1 cellular context compared by ENCODE assay signal in the genomic region with DNA sequence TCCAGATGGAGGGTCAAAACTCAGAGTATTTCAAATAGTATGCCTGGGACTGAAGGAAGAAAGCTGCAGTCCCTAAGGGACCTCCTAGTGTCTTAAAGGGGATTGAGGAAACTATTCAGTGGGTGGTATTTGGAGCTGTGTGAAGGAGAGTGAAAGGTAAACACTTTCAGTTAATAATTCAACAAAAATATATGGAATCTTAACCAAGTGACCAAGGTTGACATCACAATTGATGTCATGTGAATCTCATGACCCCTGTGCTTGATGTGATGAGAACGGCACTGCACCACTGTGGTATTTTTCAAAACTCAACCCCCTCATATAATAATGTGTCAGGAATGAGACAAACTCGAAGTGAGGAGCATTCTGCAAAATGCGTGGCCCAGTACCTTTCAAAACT.
A peak's percentile ranks its signal among the peaks of the same experiment; 100 is the strongest.
TF ChIP-seq lines count a peak whose summit lies in the region.

No MANE protein-coding gene starts in this region.

TF ChIP-seq in A549, 52 proteins besides CTCF, POLR2A, EP300 and RAD21 (continued from another document):
- TF ChIP-seq, protein P1, sequence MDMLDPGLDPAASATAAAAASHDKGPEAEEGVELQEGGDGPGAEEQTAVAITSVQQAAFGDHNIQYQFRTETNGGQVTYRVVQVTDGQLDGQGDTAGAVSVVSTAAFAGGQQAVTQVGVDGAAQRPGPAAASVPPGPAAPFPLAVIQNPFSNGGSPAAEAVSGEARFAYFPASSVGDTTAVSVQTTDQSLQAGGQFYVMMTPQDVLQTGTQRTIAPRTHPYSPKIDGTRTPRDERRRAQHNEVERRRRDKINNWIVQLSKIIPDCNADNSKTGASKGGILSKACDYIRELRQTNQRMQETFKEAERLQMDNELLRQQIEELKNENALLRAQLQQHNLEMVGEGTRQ (IDR thresholded peaks at IDR 0.05), result no peak
- TF ChIP-seq, protein P2, sequence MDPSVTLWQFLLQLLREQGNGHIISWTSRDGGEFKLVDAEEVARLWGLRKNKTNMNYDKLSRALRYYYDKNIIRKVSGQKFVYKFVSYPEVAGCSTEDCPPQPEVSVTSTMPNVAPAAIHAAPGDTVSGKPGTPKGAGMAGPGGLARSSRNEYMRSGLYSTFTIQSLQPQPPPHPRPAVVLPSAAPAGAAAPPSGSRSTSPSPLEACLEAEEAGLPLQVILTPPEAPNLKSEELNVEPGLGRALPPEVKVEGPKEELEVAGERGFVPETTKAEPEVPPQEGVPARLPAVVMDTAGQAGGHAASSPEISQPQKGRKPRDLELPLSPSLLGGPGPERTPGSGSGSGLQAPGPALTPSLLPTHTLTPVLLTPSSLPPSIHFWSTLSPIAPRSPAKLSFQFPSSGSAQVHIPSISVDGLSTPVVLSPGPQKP (IDR thresholded peaks at IDR 0.05; ENCODE audit: low read depth, low read length), result no peak
- no peak for TF ChIP-seq BHLHE40 (IDR thresholded peaks at IDR 0.05; ENCODE audit: low read depth, low read length)
- TF ChIP-seq MAZ (IDR thresholded peaks at IDR 0.05; ENCODE audit: borderline replicate concordance, low read depth, low read length), result no peak
- TF ChIP-seq EHMT2 (IDR thresholded peaks at IDR 0.05; ENCODE audit: low read depth), result no peak
- TF ChIP-seq SREBF2 (IDR thresholded peaks at IDR 0.05), result no peak
- TF ChIP-seq CHD4 (IDR thresholded peaks at IDR 0.05; ENCODE audit: borderline replicate concordance), result no peak
- TF ChIP-seq RNF2 (IDR thresholded peaks at IDR 0.05; ENCODE audit: borderline replicate concordance, low read depth), result no peak
- TF ChIP-seq HMGXB4 (CRISPR knock-in tag; IDR thresholded peaks at IDR 0.05; ENCODE audit: borderline replicate concordance), result no peak
- TF ChIP-seq CHD2 (IDR thresholded peaks at IDR 0.05; ENCODE audit: low read length, partially characterized antibody), result no peak
- TF ChIP-seq, protein P3, sequence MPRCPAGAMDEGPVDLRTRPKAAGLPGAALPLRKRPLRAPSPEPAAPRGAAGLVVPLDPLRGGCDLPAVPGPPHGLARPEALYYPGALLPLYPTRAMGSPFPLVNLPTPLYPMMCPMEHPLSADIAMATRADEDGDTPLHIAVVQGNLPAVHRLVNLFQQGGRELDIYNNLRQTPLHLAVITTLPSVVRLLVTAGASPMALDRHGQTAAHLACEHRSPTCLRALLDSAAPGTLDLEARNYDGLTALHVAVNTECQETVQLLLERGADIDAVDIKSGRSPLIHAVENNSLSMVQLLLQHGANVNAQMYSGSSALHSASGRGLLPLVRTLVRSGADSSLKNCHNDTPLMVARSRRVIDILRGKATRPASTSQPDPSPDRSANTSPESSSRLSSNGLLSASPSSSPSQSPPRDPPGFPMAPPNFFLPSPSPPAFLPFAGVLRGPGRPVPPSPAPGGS (IDR thresholded peaks at IDR 0.05), result peak; percentile 99
- peak; percentile 98 for TF ChIP-seq GATA3 (IDR thresholded peaks at IDR 0.05; ENCODE audit: borderline replicate concordance)
- TF ChIP-seq SMC3 (IDR thresholded peaks at IDR 0.05), result peak; percentile 68
- no peak for TF ChIP-seq RCOR1 (IDR thresholded peaks at IDR 0.05; ENCODE audit: low read depth, low read length)
- TF ChIP-seq PBX3 (IDR thresholded peaks at IDR 0.05), result peak; percentile 70
- no peak for TF ChIP-seq HEYL (CRISPR knock-in tag; IDR thresholded peaks at IDR 0.05)
- peak in 1 of 2 experiments; percentile 77; a peak in 3 of 4 replicates for TF ChIP-seq CEBPB (IDR thresholded peaks at IDR 0.05)
- no peak for TF ChIP-seq ESRRA (IDR thresholded peaks at IDR 0.05; ENCODE audit: borderline replicate concordance, low read length)
- TF ChIP-seq FOSB (CRISPR knock-in tag; IDR thresholded peaks at IDR 0.05), result peak; percentile 82; the same call in 1 of the 2 replicates
- TF ChIP-seq HOXA7 (CRISPR knock-in tag; IDR thresholded peaks at IDR 0.05), result peak; percentile 67; the same call in 1 of the 2 replicates
- TF ChIP-seq HES2 (IDR thresholded peaks at IDR 0.05), result peak; percentile 64; the same call in 1 of the 2 replicates
- no peak for TF ChIP-seq ZSCAN20 (CRISPR knock-in tag; IDR thresholded peaks at IDR 0.05)
TF ChIP-seq in A549: peak in this region for 16.
